In the genomic region with DNA sequence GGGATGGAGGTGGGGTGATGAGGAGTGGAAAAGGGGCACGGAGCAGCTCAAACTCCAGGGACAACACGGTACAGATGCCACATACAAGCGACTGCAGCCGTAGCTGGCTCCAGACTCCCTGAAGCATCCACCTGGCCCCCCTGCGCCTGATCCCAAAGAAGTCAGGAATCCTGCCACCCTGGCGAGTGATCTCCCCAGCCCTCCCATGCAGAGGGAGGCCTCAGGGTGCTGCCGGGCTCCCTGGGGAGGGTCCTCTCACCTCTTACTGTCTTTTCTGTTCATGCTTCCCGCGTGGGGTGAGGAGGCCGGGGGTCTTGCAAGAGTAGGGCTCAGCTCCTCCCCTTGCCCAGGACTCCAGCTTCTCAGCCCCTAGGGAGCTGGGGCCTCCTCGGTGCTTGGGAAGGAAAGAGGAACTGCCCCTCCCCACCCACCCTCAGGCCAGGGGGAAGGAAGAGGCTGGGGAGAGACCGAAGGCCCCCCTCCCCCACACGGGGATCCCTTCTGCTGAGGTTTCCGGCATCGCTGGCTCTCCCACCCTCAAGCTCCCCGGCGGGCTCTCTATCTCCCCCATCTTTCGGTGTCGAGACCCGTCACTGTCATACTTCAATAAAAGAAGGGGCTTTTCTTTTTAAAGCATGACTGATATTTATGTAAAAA, we compare ENCODE assay signal across 1 cellular context.
A peak's percentile ranks its signal among the peaks of the same experiment; 100 is the strongest.
TF ChIP-seq lines count a peak whose summit lies in the region.

A gene with protein sequence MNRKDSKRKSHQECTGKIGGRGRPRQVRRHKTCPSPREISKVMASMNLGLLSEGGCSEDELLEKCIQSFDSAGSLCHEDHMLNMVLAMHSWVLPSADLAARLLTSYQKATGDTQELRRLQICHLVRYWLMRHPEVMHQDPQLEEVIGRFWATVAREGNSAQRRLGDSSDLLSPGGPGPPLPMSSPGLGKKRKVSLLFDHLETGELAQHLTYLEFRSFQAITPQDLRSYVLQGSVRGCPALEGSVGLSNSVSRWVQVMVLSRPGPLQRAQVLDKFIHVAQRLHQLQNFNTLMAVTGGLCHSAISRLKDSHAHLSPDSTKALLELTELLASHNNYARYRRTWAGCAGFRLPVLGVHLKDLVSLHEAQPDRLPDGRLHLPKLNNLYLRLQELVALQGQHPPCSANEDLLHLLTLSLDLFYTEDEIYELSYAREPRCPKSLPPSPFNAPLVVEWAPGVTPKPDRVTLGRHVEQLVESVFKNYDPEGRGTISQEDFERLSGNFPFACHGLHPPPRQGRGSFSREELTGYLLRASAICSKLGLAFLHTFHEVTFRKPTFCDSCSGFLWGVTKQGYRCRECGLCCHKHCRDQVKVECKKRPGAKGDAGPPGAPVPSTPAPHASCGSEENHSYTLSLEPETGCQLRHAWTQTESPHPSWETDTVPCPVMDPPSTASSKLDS (minus strand): TSS at position 410 of the 657 bp plus-strand sequence. CDS start 128 bp downstream, at position 282.

TF ChIP-seq in K562, 482 proteins besides CTCF, POLR2A, EP300 and RAD21 (continued from another document):
- TF ChIP-seq CEBPZ (IDR thresholded peaks at IDR 0.05; ENCODE audit: borderline replicate concordance, low read depth, low read length) (no peak), SETDB1 (IDR thresholded peaks at IDR 0.05; ENCODE audit: low read length) (no peak), ZNF263 (CRISPR knock-in tag; IDR thresholded peaks at IDR 0.05; ENCODE audit: borderline replicate concordance) (0 out of 2 replicates have a peak, but pooled peaks have one; percentile 15), E2F5 (CRISPR knock-in tag; IDR thresholded peaks at IDR 0.05) (no peak), ZC3H8 (IDR thresholded peaks at IDR 0.05) (no peak), CAMTA2 (CRISPR knock-in tag; conservative IDR thresholded peaks at IDR 0.05) (no peak), IRF1 (CRISPR knock-in tag; IDR thresholded peaks at IDR 0.05; ENCODE audit: borderline replicate concordance) (no peak), SMARCA4 (IDR thresholded peaks at IDR 0.05) (peak; percentile 47), NR1H2 (CRISPR knock-in tag; IDR thresholded peaks at IDR 0.05) (no peak), GATAD2B (IDR thresholded peaks at IDR 0.05; ENCODE audit: borderline replicate concordance) (0 out of 2 replicates have a peak, but pooled peaks have one; percentile 35), RBFOX2 (IDR thresholded peaks at IDR 0.05; ENCODE audit: low read depth, low read length) (peak; percentile 62), FOXP4 (CRISPR knock-in tag; IDR thresholded peaks at IDR 0.05; ENCODE audit: borderline replicate concordance) (no peak), NELFE (IDR thresholded peaks at IDR 0.05; ENCODE audit: insufficient read depth, insufficient read length) (no peak), ZNF318 (IDR thresholded peaks at IDR 0.05; ENCODE audit: borderline replicate concordance in 1 of 2, low read depth in 1 of 2) (no peak), ZNF764 (CRISPR knock-in tag; IDR thresholded peaks at IDR 0.05; ENCODE audit: low read depth) (no peak), HDGF (IDR thresholded peaks at IDR 0.05) (no peak), PHF8 (IDR thresholded peaks at IDR 0.05; ENCODE audit: borderline replicate concordance, low read length) (peak; percentile 65; the same call in 1 of the 2 replicates)
- TF ChIP-seq, protein P1, sequence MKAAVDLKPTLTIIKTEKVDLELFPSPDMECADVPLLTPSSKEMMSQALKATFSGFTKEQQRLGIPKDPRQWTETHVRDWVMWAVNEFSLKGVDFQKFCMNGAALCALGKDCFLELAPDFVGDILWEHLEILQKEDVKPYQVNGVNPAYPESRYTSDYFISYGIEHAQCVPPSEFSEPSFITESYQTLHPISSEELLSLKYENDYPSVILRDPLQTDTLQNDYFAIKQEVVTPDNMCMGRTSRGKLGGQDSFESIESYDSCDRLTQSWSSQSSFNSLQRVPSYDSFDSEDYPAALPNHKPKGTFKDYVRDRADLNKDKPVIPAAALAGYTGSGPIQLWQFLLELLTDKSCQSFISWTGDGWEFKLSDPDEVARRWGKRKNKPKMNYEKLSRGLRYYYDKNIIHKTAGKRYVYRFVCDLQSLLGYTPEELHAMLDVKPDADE (conservative IDR thresholded peaks at IDR 0.05; ENCODE audit: control insufficient read depth, low read depth, low read length): no peak
- TF ChIP-seq, protein P2, sequence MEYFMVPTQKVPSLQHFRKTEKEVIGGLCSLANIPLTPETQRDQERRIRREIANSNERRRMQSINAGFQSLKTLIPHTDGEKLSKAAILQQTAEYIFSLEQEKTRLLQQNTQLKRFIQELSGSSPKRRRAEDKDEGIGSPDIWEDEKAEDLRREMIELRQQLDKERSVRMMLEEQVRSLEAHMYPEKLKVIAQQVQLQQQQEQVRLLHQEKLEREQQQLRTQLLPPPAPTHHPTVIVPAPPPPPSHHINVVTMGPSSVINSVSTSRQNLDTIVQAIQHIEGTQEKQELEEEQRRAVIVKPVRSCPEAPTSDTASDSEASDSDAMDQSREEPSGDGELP (CRISPR knock-in tag; IDR thresholded peaks at IDR 0.05; ENCODE audit: borderline replicate concordance): no peak
